15 cellular contexts compared by ENCODE assay signal in genomic region chr2:43019025-43019367, GRCh38.
DNase-seq lines count a peak whose midpoint lies in the region; ATAC-seq and TF ChIP-seq lines count a peak whose summit lies in the region.
"Had no signal": no experiment of that assay in that cellular context is flagged by ENCODE, and none has a peak within 500 bp of the region (broad histone marks: within the 10 kb centered on the region; RNA-seq: fewer than 3 reads in every experiment).

No MANE protein-coding gene starts in this region.

- TF ChIP-seq CTCF in RWPE2 (IDR thresholded peaks at IDR 0.05; ENCODE audit: poor library complexity, severe bottlenecking), result no peak
- no peak for TF ChIP-seq CTCF in gastroesophageal sphincter (IDR thresholded peaks at IDR 0.05)
- TF ChIP-seq CTCF in neutrophil (IDR thresholded peaks at IDR 0.05), result no peak
- TF ChIP-seq CTCF in tibial nerve (IDR thresholded peaks at IDR 0.05), result no peak

- peaks cover 0 to 4% (median 2%) of the 10 kb centered on the region in 3 donors for H3K9me3 Mint-ChIP-seq in T-cell

- H3K36me3 ChIP-seq in RWPE2 (ENCODE audit: low read depth) (no peaks in the 10 kb centered on the region), gastroesophageal sphincter (no peaks in the 10 kb centered on the region), neutrophil (no peaks in the 10 kb centered on the region), tibial nerve (no peaks in the 10 kb centered on the region)

- ATAC-seq in RWPE2 (ENCODE audit: low read depth) (no peak), gastroesophageal sphincter (no peak), T-cell (replicated peaks in 1 of 4) (no peak), GM21528 (IDR thresholded peaks at IDR 0.05; ENCODE audit: low FRiP score, unreplicated experiment) (no peak)

- 74 to 77% methylated on average over 5 of the region's 5 CpGs for WGBS in gastroesophageal sphincter (ENCODE audit: low coverage in 1 of 2), 2 donors
- 51 to 71% methylated on average over 5 of the region's 5 CpGs for WGBS in tibial nerve, 2 donors

- POLR2A ChIA-PET in T-cell (lab: Charles Lee), result no interaction called here

- H3K4me1 ChIP-seq in RWPE2 (ENCODE audit: insufficient read depth, poor library complexity, severe bottlenecking) (no peaks in the 10 kb centered on the region), gastroesophageal sphincter (peaks cover 0 to 16% (median 3%) of the 10 kb centered on the region in 3 donors), neutrophil (ENCODE audit: control insufficient read depth in 1 of 2, insufficient read depth in 1 of 2, low read depth in 1 of 2, low read length in 1 of 2) (peaks cover 81 to 84% of the 10 kb centered on the region in 2 experiments), tibial nerve (peaks cover 0 to 28% (median 18%) of the 10 kb centered on the region in 4 donors)

- TF ChIP-seq EP300 in gastroesophageal sphincter (IDR thresholded peaks at IDR 0.05) (no peak), tibial nerve (IDR thresholded peaks at IDR 0.05) (no peak)

- no peaks in the 10 kb centered on the region for H3K36me3 Mint-ChIP-seq in T-cell

- no peaks in the 10 kb centered on the region for H3K27me3 ChIP-seq in RWPE2 (ENCODE audit: insufficient read depth, poor library complexity, severe bottlenecking)
- no peaks in the 10 kb centered on the region for H3K27me3 ChIP-seq in gastroesophageal sphincter
- no peaks in the 10 kb centered on the region for H3K27me3 ChIP-seq in neutrophil
- no peaks in the 10 kb centered on the region for H3K27me3 ChIP-seq in tibial nerve

- H3K4me1 Mint-ChIP-seq in T-cell, result peaks cover 0 to 2% (median 0%) of the 10 kb centered on the region in 3 donors

- no peak overlapping the region for H3K4me3 Mint-ChIP-seq in T-cell
- H3K4me3 Mint-ChIP-seq: naive thymus-derived CD4-positive, alpha-beta T cell had no signal

- peak overlapping the region; percentile 20 for H3K27ac ChIP-seq in RWPE2 (ENCODE audit: poor library complexity, severe bottlenecking)
- peak overlapping the region in 3 of 4 donors; percentile 64 to 73 (median 67) for H3K27ac ChIP-seq in gastroesophageal sphincter
- H3K27ac ChIP-seq in neutrophil, result peak overlapping the region; percentile 87
- peak overlapping the region in 3 of 4 donors; percentile 53 to 65 (median 60) for H3K27ac ChIP-seq in tibial nerve

- H3K9me3 ChIP-seq in RWPE2 (ENCODE audit: severe bottlenecking) (peaks cover 6% of the 10 kb centered on the region), gastroesophageal sphincter (peaks cover 0 to 12% (median 0%) of the 10 kb centered on the region in 3 donors), neutrophil (no peaks in the 10 kb centered on the region), tibial nerve (peaks cover 0 to 15% (median 0%) of the 10 kb centered on the region in 4 donors)

- TF ChIP-seq POLR2A in gastroesophageal sphincter (IDR thresholded peaks at IDR 0.05) (no peak), tibial nerve (IDR thresholded peaks at IDR 0.05) (no peak)

- peaks cover 0 to 3% of the 10 kb centered on the region in 2 donors for H3K27me3 Mint-ChIP-seq in T-cell

- H3K27ac Mint-ChIP-seq in T-cell, result no peak overlapping the region

- H3K4me3 ChIP-seq in RWPE2 (ENCODE audit: severe bottlenecking) (no peak overlapping the region), gastroesophageal sphincter (no peak overlapping the region), neutrophil (ENCODE audit: low read depth in 1 of 2, low read length in 1 of 2) (peak overlapping the region; percentile 29 to 43), tibial nerve (no peak overlapping the region)
- H3K4me3 ChIP-seq: coronary artery had no signal

- CTCF ChIA-PET in T-cell (lab: Charles Lee), result no interaction called here

- no peak for DNase-seq in RWPE2 (ENCODE audit: low spot score)
- no peak for DNase-seq in tibial nerve (ENCODE audit: low spot score in 2 of 2)
- DNase-seq in LoVo (ENCODE audit: low spot score), result no peak
- no peak for DNase-seq in activated T-cell treated with anti-CD3 and anti-CD28 coated beads, Interleukin-2, amount 50 U/mL, for 1 hour
- DNase-seq in T-cell, result no peak
- DNase-seq: activated CD8-positive, alpha-beta memory T cell treated with anti-CD3 and anti-CD28 coated beads for 24 hours; DMS79; naive thymus-derived CD4-positive, alpha-beta T cell; NCI-H1048; NCI-H774; T-helper 1 cell had no signal

Comparison
In these comparisons a context has a peak if more than half of its experiments do, and no peak if none do; other contexts are left out.
1. H3K27ac ChIP-seq: peak in every context shown above with its lines; median percentile 87 in neutrophil; 67 in gastroesophageal sphincter; 60 in tibial nerve; 20 in RWPE2.
2. H3K4me3 ChIP-seq: peak in neutrophil (2 of 2); none in RWPE2 (single experiment), gastroesophageal sphincter (0 of 2) and tibial nerve (0 of 4).